ENCODE assay signal across 8 cellular contexts in genomic region chr13:32581177-32581786, GRCh38. TPM values are rescaled to one million over a fixed set of nuclear protein-coding genes. Genes with fewer than 3 reads are reported as not detected.
DNase-seq lines count a peak whose midpoint lies in the region; FAIRE-seq and TF ChIP-seq lines count a peak whose summit lies in the region.

No MANE protein-coding gene starts in this region.

- TF ChIP-seq EP300 in sigmoid colon (IDR thresholded peaks at IDR 0.05): no peak

- TF ChIP-seq POLR2A in sigmoid colon (IDR thresholded peaks at IDR 0.05): no peak

- peaks cover 0 to 6% (median 5%) of the 10 kb centered on the region in 4 donors for H3K4me1 ChIP-seq in sigmoid colon

- H3K9me3 ChIP-seq in sigmoid colon: peaks cover 0 to 6% (median 0%) of the 10 kb centered on the region in 4 donors

- H3K27ac ChIP-seq in sigmoid colon: no peak overlapping the region

- no peaks in the 10 kb centered on the region for H3K36me3 ChIP-seq in sigmoid colon

- H3K27me3 ChIP-seq in sigmoid colon: no peaks in the 10 kb centered on the region

- FAIRE-seq in GM19239 (lab: Jason Lieb, UNC): no peak

- 50 to 63% methylated on average over 3 of the region's 3 CpGs for WGBS in sigmoid colon, 2 donors

- intact Hi-C loops in sigmoid colon (cut with DNase I): loop anchor here (5.0 to 10.0 kb wide), 3 partner anchors 199 to 669 kb away; no protein-coding TSS in a partner anchor

- TF ChIP-seq CTCF in epithelial cell of esophagus (IDR thresholded peaks at IDR 0.05; ENCODE audit: insufficient read depth, low read depth, low read length, missing control alignments): peak; percentile 47
- peak in 3 of 4 experiments; percentile 5 to 59 (median 34) for TF ChIP-seq CTCF in sigmoid colon (IDR thresholded peaks at IDR 0.05)

- H3K4me3 ChIP-seq in epithelial cell of esophagus (ENCODE audit: low read length): no peak overlapping the region
- H3K4me3 ChIP-seq in sigmoid colon: no peak overlapping the region

- DNase-seq in NCI-H2227 (lab: John Stamatoyannopoulos, UW; ENCODE audit: unreplicated experiment): peak; percentile 4
- no peak for DNase-seq in NCI-H2227 treated with DMSO at 0.1 percent for 48 hours (lab: John Stamatoyannopoulos, UW)
- DNase-seq in NCI-H748 treated with DMSO at 0.1 percent for 48 hours (lab: John Stamatoyannopoulos, UW): peak; percentile 74
- peak; percentile 29 for DNase-seq in epithelial cell of esophagus (ENCODE audit: low read depth)
- no peak for DNase-seq in sigmoid colon
- no peak for DNase-seq in H4 (ENCODE audit: low spot score)
- no peak for DNase-seq in HPDE6-E6E7 (ENCODE audit: extremely low spot score)
- DNase-seq in GM19239 (ENCODE audit: insufficient read length, low spot score): no peak

RNA-seq across cellular contexts. Expression of gene PDS5B, which starts 5.0 kb away (rescaled TPM):
- total RNA-seq in sigmoid colon: 10 to 100 TPM; 52.8 to 65.0 (median 59.9) TPM
- 10 to 100 TPM in 1 of 3 donors, 1 to 10 TPM in 2; 3.6 to 10.9 (median 5.1) TPM for polyA plus RNA-seq in sigmoid colon
- 13.4 and 13.7 TPM in 2 replicates for total RNA-seq in H4 (2014; rRNA removed; shearing (Covaris generic))

RNA-seq across cellular contexts. Expression of gene N4BP2L2, which starts 42.7 kb away (rescaled TPM):
- 100 to 1,000 TPM; 160 to 232 (median 222) TPM for total RNA-seq in sigmoid colon
- 10 to 100 TPM; 22.0 to 39.6 (median 26.4) TPM for polyA plus RNA-seq in sigmoid colon
- 14.2 and 26.6 TPM in 2 replicates for total RNA-seq in H4 (2014; rRNA removed; shearing (Covaris generic))

Comparison
In these comparisons a context has a peak if more than half of its experiments do, and no peak if none do; other contexts are left out.
1. DNase-seq: peak in NCI-H2227 (single experiment), NCI-H748 treated with DMSO at 0.1 percent for 48 hours (single experiment) and epithelial cell of esophagus (single experiment); none in NCI-H2227 treated with DMSO at 0.1 percent for 48 hours (single experiment), sigmoid colon (single experiment), H4 (single experiment), HPDE6-E6E7 (single experiment) and GM19239 (single experiment).